Comparison of ENCODE assay signal across 8 cellular contexts in the genomic region with DNA sequence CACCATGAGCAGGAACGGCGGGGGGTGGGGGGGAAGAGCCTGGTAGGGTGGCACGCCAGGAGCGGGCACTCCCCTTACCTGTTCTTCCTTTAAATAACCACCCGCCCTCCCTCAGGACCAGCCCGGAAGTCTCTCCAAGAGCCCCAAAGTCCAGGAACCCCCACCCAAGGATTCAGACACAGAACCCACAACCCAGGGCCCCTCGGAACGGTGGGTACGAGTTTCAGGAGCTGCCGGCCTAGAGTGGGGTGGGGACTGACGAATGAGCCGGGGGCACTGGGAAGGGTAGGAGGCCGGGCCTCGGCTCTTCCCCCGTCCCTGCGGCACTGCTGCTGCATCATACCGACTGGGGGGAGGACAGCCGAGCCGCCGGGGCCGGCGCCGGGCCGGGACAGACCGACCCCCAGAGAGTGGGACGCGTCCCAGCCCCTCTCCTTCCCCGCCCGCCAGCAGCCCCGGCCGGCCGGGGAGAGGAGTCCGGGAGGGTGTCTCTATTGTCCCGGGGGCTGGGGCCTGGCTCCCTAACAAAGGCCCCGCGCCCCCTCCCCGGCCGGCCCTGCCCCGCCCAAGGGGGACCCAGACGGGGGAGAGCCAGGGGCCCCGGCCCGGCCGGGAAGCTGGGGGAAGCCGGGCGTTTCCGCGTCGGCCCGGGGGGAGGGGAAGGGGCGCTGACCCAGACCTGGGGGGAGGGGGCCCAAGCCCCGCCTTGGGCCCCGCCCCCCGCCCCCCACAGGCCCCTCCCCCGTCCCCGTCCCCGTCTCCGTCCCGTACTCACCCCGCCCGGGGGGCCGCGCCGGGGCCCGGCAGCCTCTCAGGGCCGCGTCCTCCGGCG. TPM values are rescaled to one million over a fixed set of nuclear protein-coding genes. Genes with fewer than 3 reads are reported as not detected.
DNase-seq lines count a peak whose midpoint lies in the region; ATAC-seq, FAIRE-seq and TF ChIP-seq lines count a peak whose summit lies in the region.

No MANE protein-coding gene starts in this region.

- H3K4me3 Mint-ChIP-seq in Caco-2 (ENCODE audit: unreplicated experiment), result peak overlapping the region; percentile 96

- peak overlapping the region; percentile 60 for H3K27ac Mint-ChIP-seq in Caco-2 (ENCODE audit: unreplicated experiment)

- no peaks in the 10 kb centered on the region for H3K27me3 Mint-ChIP-seq in Caco-2 (ENCODE audit: insufficient read depth, unreplicated experiment)

- under 1% methylated on average over 21 of the region's 68 CpGs for WGBS in GM12878 (ENCODE audit: insufficient coverage, insufficient replicate concordance, low lambda C conversion rate, missing lambda C conversion rate)
- no CpG with 5 or more reads among the region's 68 CpGs for WGBS in iPS DF 6.9 (ENCODE audit: insufficient coverage, insufficient read length)
- 1% methylated on average over 67 to 68 of the region's 68 CpGs for WGBS in sigmoid colon, 2 donors

- H3K27ac ChIP-seq in GM12878 (ENCODE audit: control insufficient read depth, insufficient read depth) (peak overlapping the region; percentile 77), iPS DF 6.9 (ENCODE audit: low read length) (no peak overlapping the region), sigmoid colon (peak overlapping the region; percentile 97 to 99 (median 98))

- SMC1A ChIA-PET in GM12878 (lab: Charles Lee; ENCODE audit: uncharacterized antibody, unreplicated experiment), result interaction anchor here (0.5 to 3.3 kb wide), 5 partner anchors 11 to 55 kb away, joined by 3 to 12 read pairs (median 4); a partner anchor contains a TSS

- RAD21 ChIA-PET in GM12878 (lab: Charles Lee; ENCODE audit: unreplicated experiment), result interaction anchor here (0.5 to 2.4 kb wide), 7 partner anchors 11 to 146 kb away, joined by 3 to 10 read pairs (median 4); a partner anchor contains a TSS

- H3K9me3 Mint-ChIP-seq in Caco-2 (ENCODE audit: unreplicated experiment), result no peaks in the 10 kb centered on the region

- H3K9me3 ChIP-seq in Caco-2 (no peaks in the 10 kb centered on the region), GM12878 (replicated peaks; ENCODE audit: control insufficient read depth, insufficient read depth, low read length) (no peaks in the 10 kb centered on the region), iPS DF 6.9 (ENCODE audit: control insufficient read depth, insufficient read depth, low read length) (no peaks in the 10 kb centered on the region), sigmoid colon (no peaks in the 10 kb centered on the region)

- FAIRE-seq in HTR-8/SVneo (lab: Jason Lieb, UNC), result no peak
- FAIRE-seq in GM12878 (lab: Jason Lieb, UNC), result no peak

- no peak for TF ChIP-seq RAD21 in GM12878 (IDR thresholded peaks at IDR 0.05; ENCODE audit: insufficient read depth, low read depth, low read length)

- no peaks in the 10 kb centered on the region for H3K27me3 ChIP-seq in Caco-2 (replicated peaks; ENCODE audit: control insufficient read depth, insufficient read depth, low read length)
- no peaks in the 10 kb centered on the region for H3K27me3 ChIP-seq in GM12878 (replicated peaks in 1 of 2; ENCODE audit: control insufficient read depth in 2 of 2, insufficient read depth in 2 of 2, low read length in 1 of 2)
- H3K27me3 ChIP-seq in iPS DF 6.9 (ENCODE audit: control insufficient read depth, insufficient read depth, low read length), result no peaks in the 10 kb centered on the region
- no peaks in the 10 kb centered on the region for H3K27me3 ChIP-seq in sigmoid colon

- peaks cover 14% of the 10 kb centered on the region; the same call in 1 of the 2 replicates for H3K4me1 ChIP-seq in Caco-2
- H3K4me1 ChIP-seq in GM12878 (ENCODE audit: control insufficient read depth, insufficient read depth, low read length), result peaks cover 16% of the 10 kb centered on the region
- peaks cover 5% of the 10 kb centered on the region for H3K4me1 ChIP-seq in iPS DF 6.9 (ENCODE audit: control insufficient read depth, insufficient read depth, low read length)
- H3K4me1 ChIP-seq in sigmoid colon, result peaks cover 0 to 33% (median 28%) of the 10 kb centered on the region in 4 donors

- peak overlapping the region; percentile 89 for H3K9ac ChIP-seq in GM12878 (ENCODE audit: control insufficient read depth, insufficient read depth, low read length)

- H3K4me3 ChIP-seq in Caco-2 (ENCODE audit: low read depth, low read length) (peak overlapping the region; percentile 91), GM12878 (peak overlapping the region; percentile 100), iPS DF 6.9 (ENCODE audit: low read length) (peak overlapping the region; percentile 85), sigmoid colon (peak overlapping the region; percentile 78 to 99 (median 94))

- intact Hi-C loops in Caco-2 (cut with micrococcal nuclease; ENCODE audit: unreplicated experiment) (loop anchor here (2.0 kb wide), 1 partner anchor 132 kb away; no protein-coding TSS in a partner anchor), GM12878 (cut with micrococcal nuclease; ENCODE audit: unreplicated experiment) (no loop called here), sigmoid colon (cut with DNase I) (loop anchor here (1.0 to 10.0 kb wide), 2 partner anchors 13 to 946 kb away; a partner anchor contains a TSS)

- H3K36me3 ChIP-seq in Caco-2 (ENCODE audit: control insufficient read depth, insufficient read depth, low read length) (peaks cover 2% of the 10 kb centered on the region), GM12878 (ENCODE audit: control insufficient read depth in 2 of 2, insufficient read depth in 2 of 2, low read length in 1 of 2) (peaks cover 10 to 17% of the 10 kb centered on the region in 2 experiments), iPS DF 6.9 (ENCODE audit: control insufficient read depth, insufficient read depth, low read length) (peaks cover 19% of the 10 kb centered on the region), sigmoid colon (peaks cover 18 to 33% (median 26%) of the 10 kb centered on the region in 4 donors)

- H2AFZ ChIP-seq in GM12878 (ENCODE audit: control insufficient read depth, low read depth, low read length), result no peak overlapping the region

- TF ChIP-seq EP300 in GM12878 (IDR thresholded peaks at IDR 0.05; ENCODE audit: borderline replicate concordance in 1 of 2, control insufficient read depth in 1 of 2, low read depth in 2 of 2, low read length in 2 of 2) (no peak), sigmoid colon (IDR thresholded peaks at IDR 0.05) (no peak)

- no peaks in the 10 kb centered on the region for H4K20me1 ChIP-seq in GM12878 (ENCODE audit: control insufficient read depth, insufficient read depth)

- TF ChIP-seq POLR2A in GM12878 (IDR thresholded peaks at IDR 0.05; ENCODE audit: low read depth, low read length), result peak; percentile 62
- peak in 1 of 2 donors; percentile 21 for TF ChIP-seq POLR2A in sigmoid colon (IDR thresholded peaks at IDR 0.05)

- peak; percentile 67 to 78 for DNase-seq in Caco-2
- peak; percentile 79 for DNase-seq in HTR-8/SVneo (ENCODE audit: insufficient read length, low spot score)
- DNase-seq in T-helper 22 cell (ENCODE audit: low read depth), result peak; percentile 40
- DNase-seq in GM12878 (ENCODE audit: low read depth, low spot score), result no peak
- no peak for DNase-seq in iPS DF 6.9 (ENCODE audit: low read depth, low spot score)
- DNase-seq in sigmoid colon, result peak; percentile 81

- in situ Hi-C loops in GM12878 (cut with MboI), result no loop called here

- TF ChIP-seq CTCF in Caco-2 (IDR thresholded peaks at IDR 0.05; ENCODE audit: insufficient read depth in 1 of 2, low read depth in 1 of 2, low read length in 1 of 2, severe bottlenecking in 1 of 2, unreplicated experiment in 1 of 2) (no peak), GM12878 (IDR thresholded peaks at IDR 0.05 in 2 of 3, conservative IDR thresholded peaks at IDR 0.05 in 1 of 3; ENCODE audit: control insufficient read depth in 2 of 3, extremely low read depth in 1 of 3, insufficient read depth in 1 of 3, low read depth in 3 of 3, low read length in 3 of 3) (no peak), sigmoid colon (IDR thresholded peaks at IDR 0.05) (no peak)

- POLR2A ChIA-PET in Caco-2 (lab: Charles Lee) (interaction anchor here (0.6 to 2.3 kb wide), 6 partner anchors 12 to 508 kb away, joined by 5 to 11 read pairs (median 6); a partner anchor contains a TSS), GM12878 (lab: Charles Lee) (interaction anchor here (0.5 to 1.6 kb wide), 9 partner anchors 11 to 146 kb away, joined by 3 to 6 read pairs (median 3); a partner anchor contains a TSS)

- ATAC-seq in GM21367 (IDR thresholded peaks at IDR 0.05; ENCODE audit: unreplicated experiment), result peak; percentile 4
- ATAC-seq in GM12878, result peak; percentile 21
- no peak for ATAC-seq in GM18517 (IDR thresholded peaks at IDR 0.05; ENCODE audit: unreplicated experiment)

- CTCF ChIA-PET in Caco-2 (lab: Charles Lee), result interaction anchor here (0.6 to 1.1 kb wide), 3 partner anchors 26 to 128 kb away, joined by 3 to 6 read pairs (median 4); no protein-coding TSS in a partner anchor
- CTCF ChIA-PET in GM12878 (lab: Yijun Ruan, JAX), result interaction anchor here (0.9 to 4.0 kb wide), 5 partner anchors 11 to 132 kb away, joined by 3 to 45 read pairs (median 5); a partner anchor contains a TSS

- H3K36me3 Mint-ChIP-seq in Caco-2 (ENCODE audit: insufficient read depth, unreplicated experiment), result peaks cover 60% of the 10 kb centered on the region

- H3K79me2 ChIP-seq in GM12878 (ENCODE audit: control insufficient read depth, insufficient read depth, low read length), result peaks cover 33% of the 10 kb centered on the region

- H3K4me2 ChIP-seq in GM12878 (ENCODE audit: control insufficient read depth, insufficient read depth), result peak overlapping the region; percentile 79

- peaks cover 22% of the 10 kb centered on the region for H3K4me1 Mint-ChIP-seq in Caco-2 (ENCODE audit: low read depth, unreplicated experiment)

- BruUV-seq in Caco-2 (replicated peaks; lab: Mats Ljungman, UMichigan) (no TSS peak), GM12878 (replicated peaks; lab: Mats Ljungman, UMichigan) (TSS peak; percentile 65)

RNA-seq across cellular contexts. Expression of a gene that starts 0.7 kb away (rescaled TPM):
- 91.2 and 92.0 TPM in 2 replicates for total RNA-seq in Caco-2 (2022)
- 40.9 and 44.3 TPM in 2 replicates for total RNA-seq in GM12878 (2013; cell fraction: nucleolus; rRNA removed)
- 35.4 and 41.2 TPM in 2 replicates for total RNA-seq in GM12878 (2014; rRNA removed)
- total RNA-seq in GM12878 (2014; rRNA removed; fragmentation: Illumina TruSeq; extraction: Trizol), result 26.8 and 27.6 TPM in 2 replicates
- 75.5 and 78.7 TPM in 2 replicates for total RNA-seq in GM12878 (2021)
- polyA plus RNA-seq in GM12878 (2011; ENCODE audit: low read depth), result 13.0 TPM
- polyA plus RNA-seq in GM12878 (2011; rRNA removed), result 36.1 and 41.3 TPM in 2 replicates
- 42.6 TPM in 2 replicates for polyA plus RNA-seq in GM12878 (2011; cell fraction: cytosol; rRNA removed)
- 96.8 and 107 TPM in 2 replicates for polyA plus RNA-seq in GM12878 (2011; cell fraction: nucleus; rRNA removed)
- 24.0 and 30.1 TPM in 2 replicates for polyA plus RNA-seq in GM12878 (2012)
- 27.7 and 37.9 TPM in 2 replicates for polyA plus RNA-seq in GM12878 (2014; fragmentation: Illumina TruSeq; extraction: Trizol)
- polyA plus RNA-seq in GM12878 (2014; fragmentation: Nextera tagmentation; extraction: Ambion mirVana), result 1 to 10 TPM in 1 of 2 experiments, under 1 TPM in 1; 0.71 to 2.3 TPM
- polyA plus RNA-seq in GM12878 (2014; rRNA removed), result 44.8 and 48.6 TPM in 2 replicates
- polyA plus RNA-seq in GM12878 (2016; fragmentation: Nextera tagmentation; extraction: Ambion mirVana), result 1 to 10 TPM; 6.8 to 8.8 TPM
- 39.7 and 45.8 TPM in 2 replicates for polyA minus RNA-seq in GM12878 (2011; rRNA and poly(A)+ RNA removed)
- 11.5 and 13.8 TPM in 2 replicates for polyA minus RNA-seq in GM12878 (2011; cell fraction: cytosol; rRNA and poly(A)+ RNA removed)
- polyA minus RNA-seq in GM12878 (2011; cell fraction: nucleus; rRNA and poly(A)+ RNA removed), result 30.8 and 60.6 TPM in 2 replicates
- total RNA-seq in sigmoid colon, result 10 to 100 TPM; 26.4 to 37.4 (median 35.0) TPM
- 10 to 100 TPM; 36.0 to 59.8 (median 43.0) TPM for polyA plus RNA-seq in sigmoid colon

RNA-seq across cellular contexts. Expression of a gene that starts 12.2 kb away (rescaled TPM):
- total RNA-seq in Caco-2 (2022) (28.4 and 30.3 TPM in 2 replicates), GM12878 (2014; rRNA removed) (23.8 and 24.0 TPM in 2 replicates), GM12878 (2014; rRNA removed; fragmentation: Illumina TruSeq; extraction: Trizol) (10.3 and 10.6 TPM in 2 replicates), GM12878 (2021) (18.5 and 20.1 TPM in 2 replicates), sigmoid colon (10 to 100 TPM; 26.9 to 40.3 (median 29.2) TPM)
- total RNA-seq in GM12878 (2013; cell fraction: nucleolus; rRNA removed), result 24.8 and 26.0 TPM in 2 replicates
- 16.3 TPM for polyA plus RNA-seq in GM12878 (2011; ENCODE audit: low read depth)
- polyA plus RNA-seq in GM12878 (2011; rRNA removed) (16.1 and 20.8 TPM in 2 replicates), GM12878 (2014; fragmentation: Illumina TruSeq; extraction: Trizol) (10.0 and 19.2 TPM in 2 replicates), GM12878 (2014; fragmentation: Nextera tagmentation; extraction: Ambion mirVana) (1 to 10 TPM; 4.3 to 5.9 TPM), GM12878 (2014; rRNA removed) (29.6 and 34.0 TPM in 2 replicates), GM12878 (2016; fragmentation: Nextera tagmentation; extraction: Ambion mirVana) (10 to 100 TPM; 21.0 to 21.3 TPM), sigmoid colon (10 to 100 TPM; 19.0 to 41.3 (median 22.2) TPM)
- polyA plus RNA-seq in GM12878 (2011; cell fraction: cytosol; rRNA removed), result 28.3 and 36.9 TPM in 2 replicates
- 147 and 181 TPM in 2 replicates for polyA plus RNA-seq in GM12878 (2011; cell fraction: nucleus; rRNA removed)
- polyA plus RNA-seq in GM12878 (2012), result 23.6 and 29.4 TPM in 2 replicates
- 10.5 and 15.0 TPM in 2 replicates for polyA minus RNA-seq in GM12878 (2011; rRNA and poly(A)+ RNA removed)
- polyA minus RNA-seq in GM12878 (2011; cell fraction: cytosol; rRNA and poly(A)+ RNA removed), result 5.1 and 6.2 TPM in 2 replicates
- polyA minus RNA-seq in GM12878 (2011; cell fraction: nucleus; rRNA and poly(A)+ RNA removed), result 12.0 and 17.9 TPM in 2 replicates

RNA-seq across cellular contexts. Expression of a gene that starts 20.5 kb away (rescaled TPM):
- 66.0 and 74.3 TPM in 2 replicates for total RNA-seq in Caco-2 (2022)
- total RNA-seq in GM12878 (2013; cell fraction: nucleolus; rRNA removed), result 81.2 and 86.5 TPM in 2 replicates
- 91.9 and 92.2 TPM in 2 replicates for total RNA-seq in GM12878 (2014; rRNA removed)
- 71.8 and 80.6 TPM in 2 replicates for total RNA-seq in GM12878 (2014; rRNA removed; fragmentation: Illumina TruSeq; extraction: Trizol)
- total RNA-seq in GM12878 (2021), result 118 and 124 TPM in 2 replicates
- 26.0 TPM for polyA plus RNA-seq in GM12878 (2011; ENCODE audit: low read depth)
- polyA plus RNA-seq in GM12878 (2011; rRNA removed), result 28.5 and 32.9 TPM in 2 replicates
- polyA plus RNA-seq in GM12878 (2011; cell fraction: cytosol; rRNA removed), result 26.6 and 28.2 TPM in 2 replicates
- polyA plus RNA-seq in GM12878 (2011; cell fraction: nucleus; rRNA removed), result 60.3 and 110 TPM in 2 replicates
- polyA plus RNA-seq in GM12878 (2012), result 43.0 and 54.3 TPM in 2 replicates
- 78.4 and 110 TPM in 2 replicates for polyA plus RNA-seq in GM12878 (2014; fragmentation: Illumina TruSeq; extraction: Trizol)
- polyA plus RNA-seq in GM12878 (2014; fragmentation: Nextera tagmentation; extraction: Ambion mirVana), result 1 to 10 TPM; 2.2 to 4.3 TPM
- 79.5 and 89.3 TPM in 2 replicates for polyA plus RNA-seq in GM12878 (2014; rRNA removed)
- 10 to 100 TPM; 77.0 to 79.8 TPM for polyA plus RNA-seq in GM12878 (2016; fragmentation: Nextera tagmentation; extraction: Ambion mirVana)
- 22.5 and 30.8 TPM in 2 replicates for polyA minus RNA-seq in GM12878 (2011; rRNA and poly(A)+ RNA removed)
- polyA minus RNA-seq in GM12878 (2011; cell fraction: cytosol; rRNA and poly(A)+ RNA removed), result 12.6 and 18.1 TPM in 2 replicates
- polyA minus RNA-seq in GM12878 (2011; cell fraction: nucleus; rRNA and poly(A)+ RNA removed), result 29.5 and 60.7 TPM in 2 replicates
- 10 to 100 TPM; 43.4 to 58.4 (median 52.5) TPM for total RNA-seq in sigmoid colon
- 10 to 100 TPM; 26.8 to 55.0 (median 28.2) TPM for polyA plus RNA-seq in sigmoid colon

RNA-seq across cellular contexts. Expression of a gene that starts 28.4 kb away (rescaled TPM):
- total RNA-seq in Caco-2 (2022) (0.26 TPM in 1 of 2 replicates, not detected in the other), GM12878 (2014; rRNA removed) (not detected in 2 replicates), GM12878 (2014; rRNA removed; fragmentation: Illumina TruSeq; extraction: Trizol) (not detected in 2 replicates), GM12878 (2021) (0.19 and 0.23 TPM in 2 replicates), sigmoid colon (1 to 10 TPM in 3 of 4 donors, under 1 TPM in 1; 0.82 to 4.2 (median 1.6) TPM)
- not detected in 2 replicates for total RNA-seq in GM12878 (2013; cell fraction: nucleolus; rRNA removed)
- 0.56 TPM for polyA plus RNA-seq in GM12878 (2011; ENCODE audit: low read depth)
- polyA plus RNA-seq in GM12878 (2011; rRNA removed) (not detected in 2 replicates), GM12878 (2014; fragmentation: Illumina TruSeq; extraction: Trizol) (not detected in 2 replicates), GM12878 (2014; fragmentation: Nextera tagmentation; extraction: Ambion mirVana) (under 1 TPM in 1 of 2 experiments, not detected in 1; 0.07 TPM), GM12878 (2014; rRNA removed) (0.11 and 1.1 TPM in 2 replicates), GM12878 (2016; fragmentation: Nextera tagmentation; extraction: Ambion mirVana) (under 1 TPM; 0.44 to 0.56 TPM), sigmoid colon (under 1 TPM in 1 of 3 donors, not detected in 2; 0.19 TPM)
- 0.06 TPM in 1 of 2 replicates, not detected in the other for polyA plus RNA-seq in GM12878 (2011; cell fraction: cytosol; rRNA removed)
- polyA plus RNA-seq in GM12878 (2011; cell fraction: nucleus; rRNA removed), result 0.25 and 0.41 TPM in 2 replicates
- 0.90 and 1.5 TPM in 2 replicates for polyA plus RNA-seq in GM12878 (2012)
- not detected in 2 replicates for polyA minus RNA-seq in GM12878 (2011; rRNA and poly(A)+ RNA removed)
- polyA minus RNA-seq in GM12878 (2011; cell fraction: cytosol; rRNA and poly(A)+ RNA removed), result not detected in 2 replicates
- polyA minus RNA-seq in GM12878 (2011; cell fraction: nucleus; rRNA and poly(A)+ RNA removed), result 0.29 TPM in 1 of 2 replicates, not detected in the other

RNA-seq across cellular contexts. Expression of a gene that starts 57.2 kb away (rescaled TPM):
- total RNA-seq in Caco-2 (2022), result 15.2 and 17.0 TPM in 2 replicates
- total RNA-seq in GM12878 (2013; cell fraction: nucleolus; rRNA removed), result 14.8 and 15.0 TPM in 2 replicates
- total RNA-seq in GM12878 (2014; rRNA removed), result 9.2 and 12.4 TPM in 2 replicates
- 6.4 and 7.0 TPM in 2 replicates for total RNA-seq in GM12878 (2014; rRNA removed; fragmentation: Illumina TruSeq; extraction: Trizol)
- 12.3 and 14.4 TPM in 2 replicates for total RNA-seq in GM12878 (2021)
- 6.5 TPM for polyA plus RNA-seq in GM12878 (2011; ENCODE audit: low read depth)
- polyA plus RNA-seq in GM12878 (2011; rRNA removed), result 5.9 and 9.9 TPM in 2 replicates
- polyA plus RNA-seq in GM12878 (2011; cell fraction: cytosol; rRNA removed), result 16.5 and 17.3 TPM in 2 replicates
- polyA plus RNA-seq in GM12878 (2011; cell fraction: nucleus; rRNA removed), result 23.6 and 24.4 TPM in 2 replicates
- 7.1 and 8.6 TPM in 2 replicates for polyA plus RNA-seq in GM12878 (2012)
- 9.4 and 9.9 TPM in 2 replicates for polyA plus RNA-seq in GM12878 (2014; fragmentation: Illumina TruSeq; extraction: Trizol)
- polyA plus RNA-seq in GM12878 (2014; fragmentation: Nextera tagmentation; extraction: Ambion mirVana), result 1 to 10 TPM; 4.0 to 4.7 TPM
- polyA plus RNA-seq in GM12878 (2014; rRNA removed), result 10.0 and 10.1 TPM in 2 replicates
- 10 to 100 TPM; 17.6 to 20.4 TPM for polyA plus RNA-seq in GM12878 (2016; fragmentation: Nextera tagmentation; extraction: Ambion mirVana)
- polyA minus RNA-seq in GM12878 (2011; rRNA and poly(A)+ RNA removed), result 14.3 and 25.7 TPM in 2 replicates
- 7.2 and 9.0 TPM in 2 replicates for polyA minus RNA-seq in GM12878 (2011; cell fraction: cytosol; rRNA and poly(A)+ RNA removed)
- polyA minus RNA-seq in GM12878 (2011; cell fraction: nucleus; rRNA and poly(A)+ RNA removed), result 6.3 and 12.2 TPM in 2 replicates
- 1 to 10 TPM in 1 of 4 donors, under 1 TPM in 3; 0.36 to 3.3 (median 0.52) TPM for total RNA-seq in sigmoid colon
- polyA plus RNA-seq in sigmoid colon, result 1 to 10 TPM in 1 of 3 donors, under 1 TPM in 1, not detected in 1; 0.69 to 3.1 TPM

Comparison
In these comparisons a context has a peak if more than half of its experiments do, and no peak if none do; other contexts are left out.
1. DNase-seq: peak in Caco-2 (2 of 2), HTR-8/SVneo (single experiment), T-helper 22 cell (single experiment) and sigmoid colon (single experiment); none in GM12878 (single experiment) and iPS DF 6.9 (single experiment).
2. Peak in every context shown above with its lines, with median percentiles within 50 percentile points of each other: H3K4me3 ChIP-seq.